Comparison of ENCODE assay signal across 8 cellular contexts in the genomic region with DNA sequence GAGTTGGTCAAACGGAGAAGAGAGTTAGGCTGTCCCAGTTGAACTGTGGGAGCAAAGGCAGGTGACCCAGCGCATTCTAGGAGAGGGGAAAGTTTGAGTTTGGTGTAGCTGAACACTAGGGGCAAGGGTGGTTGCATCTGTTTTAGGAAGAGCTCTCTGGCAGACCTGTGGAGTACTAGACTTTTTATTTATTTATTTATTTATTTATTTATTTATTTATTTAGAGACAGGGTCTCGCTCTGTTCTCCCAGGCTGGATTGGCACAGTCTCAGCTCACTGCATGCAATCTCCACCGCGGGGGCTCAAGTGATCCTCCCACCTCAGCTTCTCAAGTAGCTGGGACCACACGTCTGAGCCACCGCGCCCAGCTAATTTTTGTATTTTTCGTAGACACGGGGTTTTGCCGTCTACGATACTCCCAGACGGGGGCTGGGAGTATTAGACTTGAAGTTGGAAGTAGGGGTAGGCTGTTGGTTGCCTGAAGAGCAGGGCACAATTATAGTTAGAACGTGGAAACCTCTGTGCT. TPM values are rescaled to one million over a fixed set of nuclear protein-coding genes. Genes with fewer than 3 reads are reported as not detected.
DNase-seq lines count a peak whose midpoint lies in the region; ATAC-seq and TF ChIP-seq lines count a peak whose summit lies in the region.

No MANE protein-coding gene starts in this region.

- H3K4me1 ChIP-seq in BLaER1 (peaks cover 27% of the 10 kb centered on the region), Karpas-422 (ENCODE audit: low read length) (peaks cover 15% of the 10 kb centered on the region), neutrophil (ENCODE audit: control insufficient read depth in 1 of 2, insufficient read depth in 1 of 2, low read depth in 1 of 2, low read length in 1 of 2) (peaks cover 74 to 77% of the 10 kb centered on the region in 2 experiments)

- ATAC-seq in GM18868 (IDR thresholded peaks at IDR 0.05; ENCODE audit: unreplicated experiment) = no peak

- intact Hi-C loops in dendritic cell treated with granulocyte-macrophage colony-stimulating factor and Interleukin-4, amounts not matched to agents 40 ng/mL and 50 ng/mL, for 4 days (cut with micrococcal nuclease) = loop anchor here (5.0 to 10.0 kb wide), 2 partner anchors 37 to 55 kb away; no protein-coding TSS in a partner anchor

- no peaks in the 10 kb centered on the region for H3K27me3 Mint-ChIP-seq in dendritic cell treated with granulocyte-macrophage colony-stimulating factor and Interleukin-4, amounts not matched to agents 40 ng/mL and 50 ng/mL, for 4 days

- peaks cover 12% of the 10 kb centered on the region for H3K36me3 Mint-ChIP-seq in dendritic cell treated with granulocyte-macrophage colony-stimulating factor and Interleukin-4, amounts not matched to agents 40 ng/mL and 50 ng/mL, for 4 days (ENCODE audit: low read depth)

- no peaks in the 10 kb centered on the region for H3K9me3 Mint-ChIP-seq in dendritic cell treated with granulocyte-macrophage colony-stimulating factor and Interleukin-4, amounts not matched to agents 40 ng/mL and 50 ng/mL, for 4 days

- H2AFZ ChIP-seq in Karpas-422 (ENCODE audit: low read length) = peak overlapping the region; percentile 98

- H3K27me3 ChIP-seq in BLaER1 = no peaks in the 10 kb centered on the region
- H3K27me3 ChIP-seq in Karpas-422 (ENCODE audit: low read length) = no peaks in the 10 kb centered on the region
- no peaks in the 10 kb centered on the region for H3K27me3 ChIP-seq in neutrophil

- H3K79me2 ChIP-seq in Karpas-422 (ENCODE audit: low read length) = no peaks in the 10 kb centered on the region

- peak overlapping the region; percentile 97 for H3K27ac Mint-ChIP-seq in dendritic cell treated with granulocyte-macrophage colony-stimulating factor and Interleukin-4, amounts not matched to agents 40 ng/mL and 50 ng/mL, for 4 days

- H3K4me2 ChIP-seq in BLaER1 (peak overlapping the region; percentile 93), Karpas-422 (ENCODE audit: low read depth, low read length, poor library complexity, severe bottlenecking) (peak overlapping the region; percentile 74)

- TF ChIP-seq CTCF in neutrophil (IDR thresholded peaks at IDR 0.05) = no peak

- H3K9ac ChIP-seq in BLaER1 = no peak overlapping the region
- H3K9ac ChIP-seq in Karpas-422 (ENCODE audit: low read length) = peak overlapping the region; percentile 53; the same call in 1 of the 2 replicates

- H3K9me3 ChIP-seq in BLaER1 (no peaks in the 10 kb centered on the region), Karpas-422 (ENCODE audit: low read length) (no peaks in the 10 kb centered on the region), neutrophil (no peaks in the 10 kb centered on the region)

- H3K4me3 ChIP-seq in BLaER1 (no peak overlapping the region; the same call in 1 of the 2 replicates), Karpas-422 (ENCODE audit: low read length) (peak overlapping the region; percentile 65; the same call in 1 of the 2 replicates), neutrophil (ENCODE audit: low read depth in 1 of 2, low read length in 1 of 2) (no peak overlapping the region)

- H3K4me1 Mint-ChIP-seq in dendritic cell treated with granulocyte-macrophage colony-stimulating factor and Interleukin-4, amounts not matched to agents 40 ng/mL and 50 ng/mL, for 4 days (ENCODE audit: low read depth) = peaks cover 67% of the 10 kb centered on the region

- H3K36me3 ChIP-seq in BLaER1 (no peaks in the 10 kb centered on the region), Karpas-422 (ENCODE audit: insufficient read depth, low read length) (no peaks in the 10 kb centered on the region), neutrophil (no peaks in the 10 kb centered on the region)

- DNase-seq in Karpas-422 = no peak
- DNase-seq in islet precursor cell = no peak
- no peak for DNase-seq in NK-92 (lab: John Stamatoyannopoulos, UW; ENCODE audit: unreplicated experiment)
- no peak for DNase-seq in NCI-H1417 (lab: John Stamatoyannopoulos, UW)

- no peaks in the 10 kb centered on the region for H3K9me2 ChIP-seq in Karpas-422 (replicated peaks; ENCODE audit: insufficient read depth, low read length)

- H3K27ac ChIP-seq in BLaER1 = no peak overlapping the region
- no peak overlapping the region for H3K27ac ChIP-seq in Karpas-422 (ENCODE audit: low read length)
- H3K27ac ChIP-seq in neutrophil = peak overlapping the region; percentile 85

- peak overlapping the region; percentile 27 for H3K4me3 Mint-ChIP-seq in dendritic cell treated with granulocyte-macrophage colony-stimulating factor and Interleukin-4, amounts not matched to agents 40 ng/mL and 50 ng/mL, for 4 days

- H4K20me1 ChIP-seq in BLaER1 = no peaks in the 10 kb centered on the region
- no peaks in the 10 kb centered on the region for H4K20me1 ChIP-seq in Karpas-422 (ENCODE audit: insufficient read depth, low read depth, low read length)

RNA-seq across cellular contexts. Expression of gene ACER3, which starts 0.9 kb away (rescaled TPM):
- total RNA-seq in Karpas-422 (2014; rRNA removed; shearing (Covaris generic); ENCODE audit: low replicate concordance) = 2.9 and 10.7 TPM in 2 replicates
